Comparison of ENCODE assay signal across 15 cellular contexts in genomic region chr3:189863031-189863430, GRCh38.
DNase-seq lines count a peak whose midpoint lies in the region; ATAC-seq and TF ChIP-seq lines count a peak whose summit lies in the region.
"Had no signal": no experiment of that assay in that cellular context is flagged by ENCODE, and none has a peak within 500 bp of the region (broad histone marks: within the 10 kb centered on the region; RNA-seq: fewer than 3 reads in every experiment).

No MANE protein-coding gene starts in this region.

- dilution Hi-C loops in mammary epithelial cell (cut with HindIII; ENCODE audit: low sequenced_read_pairs), result no loop called here

- H3K79me2 ChIP-seq in mammary epithelial cell (ENCODE audit: insufficient read depth, low read length), result peaks cover 57% of the 10 kb centered on the region

- peak overlapping the region; percentile 42 for H3K9ac ChIP-seq in mammary epithelial cell (ENCODE audit: insufficient read depth, low read length)

- peaks cover 33% of the 10 kb centered on the region for H3K36me3 ChIP-seq in mammary epithelial cell (ENCODE audit: insufficient read depth, low read length)
- no peaks in the 10 kb centered on the region for H3K36me3 ChIP-seq in right atrium auricular region

- no peak overlapping the region for H2AFZ ChIP-seq in mammary epithelial cell (ENCODE audit: low read depth, low read length)

- H3K9me3 ChIP-seq in mammary epithelial cell (replicated peaks; ENCODE audit: insufficient read depth, low read length), result no peaks in the 10 kb centered on the region
- no peaks in the 10 kb centered on the region for H3K9me3 ChIP-seq in right atrium auricular region

- no peaks in the 10 kb centered on the region for H3K27me3 ChIP-seq in mammary epithelial cell (ENCODE audit: insufficient read depth, low read length)
- no peaks in the 10 kb centered on the region for H3K27me3 ChIP-seq in right atrium auricular region

- H3K27ac ChIP-seq in mammary epithelial cell (ENCODE audit: insufficient read depth, low read depth, low read length) (peak overlapping the region; percentile 86), right atrium auricular region (no peak overlapping the region)

- H3K4me3 ChIP-seq in mammary epithelial cell (replicated peaks in 1 of 3; ENCODE audit: insufficient read depth in 1 of 3, low read depth in 2 of 3, low read length in 3 of 3) (no peak overlapping the region), right atrium auricular region (no peak overlapping the region)

- peak; percentile 28 for ATAC-seq in sciatic nerve
- no peak for ATAC-seq in GM21381 (IDR thresholded peaks at IDR 0.05; ENCODE audit: unreplicated experiment)
- ATAC-seq in GM21360 (IDR thresholded peaks at IDR 0.05; ENCODE audit: unreplicated experiment), result no peak
- ATAC-seq: CD8-positive, alpha-beta T cell; HCT116 had no signal

- DNase-seq in M059J (ENCODE audit: low read depth) (peak; percentile 80), mammary epithelial cell (peak; percentile 60), right atrium auricular region (ENCODE audit: low spot score) (peak; percentile 61), sciatic nerve (ENCODE audit: low spot score) (no peak), amniotic stem cell (lab: John Stamatoyannopoulos, UW) (no peak), NCI-H1694 (lab: John Stamatoyannopoulos, UW) (no peak)
- DNase-seq: amygdala; CD8-positive, alpha-beta T cell; midbrain; NCI-H2171; NCI-H69; stimulated activated naive CD4-positive, alpha-beta T cell treated with Interleukin-2 at 50 U/mL for 16 hours had no signal

- intact Hi-C loops in mammary epithelial cell (cut with micrococcal nuclease), result loop anchor here (2.0 to 5.0 kb wide), 2 partner anchors 38 to 591 kb away; no protein-coding TSS in a partner anchor
- intact Hi-C loops in sciatic nerve (cut with DNase I), result no loop called here

- in situ Hi-C loops in mammary epithelial cell (cut with MboI; ENCODE audit: low sequenced_read_pairs in 2 of 2), result no loop called here

- no TSS peak for BruUV-seq in mammary epithelial cell (replicated peaks; lab: Mats Ljungman, UMichigan)

- H3K4me1 ChIP-seq in mammary epithelial cell (ENCODE audit: insufficient read depth, low read length) (peaks cover 34% of the 10 kb centered on the region), right atrium auricular region (peaks cover 0 to 5% of the 10 kb centered on the region in 2 donors)

- CTCF ChIA-PET in mammary epithelial cell (lab: Charles Lee; ENCODE audit: low non-redundant PET), result no interaction called here

- H3K4me2 ChIP-seq in mammary epithelial cell (ENCODE audit: insufficient read depth, low read depth, low read length), result peak overlapping the region; percentile 71

- 9% methylated on average over 3 of the region's 3 CpGs for WGBS in mammary epithelial cell (ENCODE audit: low coverage, missing lambda C conversion rate)

- TF ChIP-seq CTCF in mammary epithelial cell (conservative IDR thresholded peaks at IDR 0.05 in 1 of 2, IDR thresholded peaks at IDR 0.05 in 1 of 2; ENCODE audit: extremely low read depth in 1 of 2, insufficient read depth in 1 of 2, low read depth in 1 of 2, low read length in 2 of 2) (no peak), right atrium auricular region (IDR thresholded peaks at IDR 0.05) (no peak)

- no peaks in the 10 kb centered on the region for H4K20me1 ChIP-seq in mammary epithelial cell (ENCODE audit: insufficient read depth, low read length)

Comparison
In these comparisons a context has a peak if more than half of its experiments do, and no peak if none do; other contexts are left out.
1. DNase-seq: peak in M059J (single experiment), mammary epithelial cell (single experiment) and right atrium auricular region (single experiment); none in sciatic nerve (single experiment), amniotic stem cell (single experiment) and NCI-H1694 (single experiment).